In the genomic region with DNA sequence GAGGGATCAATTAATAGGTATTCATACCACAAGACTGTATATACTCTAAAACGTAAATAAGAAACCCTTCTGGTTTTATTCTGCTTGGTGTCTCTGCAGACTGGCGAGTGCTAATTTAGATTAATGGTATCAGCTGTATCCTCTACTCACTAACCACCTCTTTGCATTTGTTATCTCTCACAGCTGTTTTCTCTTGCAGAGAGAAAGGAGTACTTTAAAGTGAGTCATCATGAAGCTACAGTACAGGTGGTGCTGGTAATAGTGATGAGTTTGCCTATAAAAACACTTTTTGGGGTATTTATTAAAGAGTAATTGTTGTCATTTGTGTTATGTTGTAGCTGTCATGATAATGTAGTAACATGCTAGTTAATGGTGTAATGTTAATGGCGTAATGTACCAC, we compare ENCODE assay signal across 28 cellular contexts.
"Had no signal": no experiment of that assay in that cellular context is flagged by ENCODE, and none has a peak within 500 bp of the region (broad histone marks: within the 10 kb centered on the region; RNA-seq: fewer than 3 reads in every experiment).

No MANE protein-coding gene starts in this region.

- H3K36me3 Mint-ChIP-seq: activated CD8-positive, alpha-beta memory T cell treated with anti-CD3 and anti-CD28 coated beads, Interleukin-2, amount 10 ng/mL, durations not matched to agents 7 days and 5 days; activated naive CD4-positive, alpha-beta T cell treated with anti-CD3 and anti-CD28 coated beads, Interleukin-2, amount 50 U/mL, for 72 hours had no signal

- H3K27ac Mint-ChIP-seq: activated B cell treated with CpG ODN at 0.5 μM for 24 hours; activated CD4-positive, alpha-beta T cell treated with anti-CD3 and anti-CD28 coated beads, Interleukin-2, amount 10 ng/mL, durations not matched to agents 24 days and 14 days; activated CD8-positive, alpha-beta memory T cell treated with anti-CD3 and anti-CD28 coated beads, Interleukin-2, amount 10 ng/mL, durations not matched to agents 7 days and 5 days; activated naive CD4-positive, alpha-beta T cell treated with anti-CD3 and anti-CD28 coated beads, Interleukin-2, amount 50 U/mL, for 72 hours; activated naive CD8-positive, alpha-beta T cell treated with anti-CD3 and anti-CD28 coated beads, Interleukin-2, amount 50 U/mL, for 24 hours; activated T-cell treated with anti-CD3 and anti-CD28 coated beads, Interleukin-2, amount 50 U/mL, for 24 hours; T-helper 17 cell had no signal

- H3K4me1 ChIP-seq: SJSA1 had no signal

- H3K4me3 ChIP-seq: cardiac muscle cell, MG63, SJSA1 had no signal

- DNase-seq: activated B cell treated with CpG ODN at 0.5 μM for 24 hours; activated CD4-positive, alpha-beta T cell treated with anti-CD3 and anti-CD28 coated beads for 1 hour; activated CD4-positive, alpha-beta T cell treated with anti-CD3 and anti-CD28 coated beads, Interleukin-2, amount 10 ng/mL, durations not matched to agents 24 days and 14 days; activated CD4-positive, alpha-beta T cell treated with anti-CD3 and anti-CD28 coated beads, Interleukin-2, amount 50 U/mL, for 48 hours; activated CD8-positive, alpha-beta memory T cell treated with anti-CD3 and anti-CD28 coated beads, Interleukin-2, amount 10 ng/mL, durations not matched to agents 7 days and 5 days; activated effector memory CD4-positive, alpha-beta T cell treated with anti-CD3 and anti-CD28 coated beads, Interleukin-2, amount 50 U/mL, for 16 hours; activated naive CD4-positive, alpha-beta T cell treated with Interleukin-2 at 50 U/mL for 16 hours; activated naive CD8-positive, alpha-beta T cell treated with anti-CD3 and anti-CD28 coated beads, Interleukin-2, amount 50 U/mL, for 24 hours; activated T-cell treated with anti-CD3 and anti-CD28 coated beads, Interleukin-2, amount 50 U/mL, for 24 hours; amygdala; brain microvascular endothelial cell; MG63; MV-4-11; NCI-H1105; NCI-H1694; NCI-H2029; NCI-H2107; NCI-H2171 treated with DMSO at 0.1 percent for 48 hours; NCI-H510A treated with DMSO at 0.1 percent for 48 hours; NCI-H69; RPMI8226; T-helper 17 cell; T-helper 9 cell had no signal

- H3K27ac ChIP-seq: brain microvascular endothelial cell, cardiac muscle cell, SJSA1 had no signal

- H3K9me3 Mint-ChIP-seq: activated B cell treated with CpG ODN at 0.5 μM for 24 hours; activated CD4-positive, alpha-beta T cell treated with anti-CD3 and anti-CD28 coated beads, Interleukin-2, amount 10 ng/mL, durations not matched to agents 24 days and 14 days had no signal

- H3K9me3 ChIP-seq: MG63, SJSA1 had no signal

- H3K4me1 Mint-ChIP-seq: activated B cell treated with CpG ODN at 0.5 μM for 24 hours; activated CD4-positive, alpha-beta T cell treated with anti-CD3 and anti-CD28 coated beads, Interleukin-2, amount 10 ng/mL, durations not matched to agents 24 days and 14 days; activated CD8-positive, alpha-beta memory T cell treated with anti-CD3 and anti-CD28 coated beads, Interleukin-2, amount 10 ng/mL, durations not matched to agents 7 days and 5 days; activated naive CD8-positive, alpha-beta T cell treated with anti-CD3 and anti-CD28 coated beads, Interleukin-2, amount 50 U/mL, for 24 hours; T-helper 17 cell had no signal

- H3K27me3 Mint-ChIP-seq: activated B cell treated with CpG ODN at 0.5 μM for 24 hours; activated CD4-positive, alpha-beta T cell treated with anti-CD3 and anti-CD28 coated beads, Interleukin-2, amount 10 ng/mL, durations not matched to agents 24 days and 14 days; activated CD8-positive, alpha-beta memory T cell treated with anti-CD3 and anti-CD28 coated beads, Interleukin-2, amount 10 ng/mL, durations not matched to agents 7 days and 5 days; activated naive CD8-positive, alpha-beta T cell treated with anti-CD3 and anti-CD28 coated beads, Interleukin-2, amount 50 U/mL, for 24 hours; activated T-cell treated with anti-CD3 and anti-CD28 coated beads, Interleukin-2, amount 50 U/mL, for 24 hours; T-helper 17 cell had no signal

- H3K27me3 ChIP-seq: brain microvascular endothelial cell, cardiac muscle cell, MG63, SJSA1 had no signal

- ATAC-seq: activated CD8-positive, alpha-beta memory T cell treated with anti-CD3 and anti-CD28 coated beads, Interleukin-2, amount 10 ng/mL, durations not matched to agents 7 days and 5 days; activated naive CD4-positive, alpha-beta T cell treated with anti-CD3 and anti-CD28 coated beads, Interleukin-2, amount 50 U/mL, for 72 hours; activated naive CD8-positive, alpha-beta T cell treated with anti-CD3 and anti-CD28 coated beads, Interleukin-2, amount 50 U/mL, for 24 hours; Panc1; Right ventricle myocardium inferior; T-helper 17 cell had no signal

- H3K4me3 Mint-ChIP-seq: activated B cell treated with CpG ODN at 0.5 μM for 24 hours; activated CD4-positive, alpha-beta T cell treated with anti-CD3 and anti-CD28 coated beads, Interleukin-2, amount 10 ng/mL, durations not matched to agents 24 days and 14 days; activated CD8-positive, alpha-beta memory T cell treated with anti-CD3 and anti-CD28 coated beads, Interleukin-2, amount 10 ng/mL, durations not matched to agents 7 days and 5 days; activated naive CD8-positive, alpha-beta T cell treated with anti-CD3 and anti-CD28 coated beads, Interleukin-2, amount 50 U/mL, for 24 hours; activated T-cell treated with anti-CD3 and anti-CD28 coated beads, Interleukin-2, amount 50 U/mL, for 24 hours; T-helper 17 cell had no signal

- H3K36me3 ChIP-seq: brain microvascular endothelial cell, cardiac muscle cell, MG63, SJSA1 had no signal
